8 cellular contexts compared by ENCODE assay signal in the genomic region with DNA sequence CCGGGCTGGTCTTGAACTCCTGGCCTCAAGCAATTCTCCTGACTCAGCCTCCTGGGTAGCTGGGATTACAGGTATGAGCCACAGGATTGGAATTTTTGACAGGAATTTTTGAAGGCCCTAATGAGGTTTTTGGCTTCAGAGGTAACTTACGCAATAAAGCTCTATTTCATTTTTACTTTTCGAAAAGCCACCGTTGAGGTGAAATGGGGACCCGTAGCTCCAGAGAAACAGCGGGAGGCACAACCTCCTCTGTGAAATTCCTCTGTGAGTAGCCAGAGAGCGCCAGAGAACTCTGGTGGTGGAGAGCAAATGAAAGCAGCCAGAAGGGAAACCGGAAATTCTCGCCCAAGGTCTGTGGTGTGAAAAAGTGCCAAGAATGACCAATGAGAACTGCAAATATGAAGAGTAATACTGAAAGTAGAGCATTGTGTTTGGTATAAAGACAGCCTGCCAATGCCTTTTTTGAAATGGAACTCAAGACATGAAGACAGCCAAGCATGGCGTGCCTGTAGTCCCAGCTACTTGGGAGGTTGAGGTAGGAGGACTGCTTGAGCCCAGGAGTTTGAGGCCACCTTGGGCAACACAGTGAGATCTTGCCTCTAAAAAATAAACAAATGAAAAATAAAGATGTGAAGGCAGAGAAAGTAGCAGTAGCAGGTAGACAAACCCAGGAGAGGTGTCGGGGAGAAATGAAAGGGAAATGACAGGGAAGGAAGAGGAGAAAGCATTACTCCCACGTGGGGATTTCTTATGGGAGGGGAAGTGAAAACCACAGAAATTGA. TPM values are rescaled to one million over a fixed set of nuclear protein-coding genes. Genes with fewer than 3 reads are reported as not detected.
DNase-seq lines count a peak whose midpoint lies in the region; ATAC-seq and TF ChIP-seq lines count a peak whose summit lies in the region.

No MANE protein-coding gene starts in this region.

- H3K36me3 Mint-ChIP-seq in Caco-2 (ENCODE audit: insufficient read depth, unreplicated experiment): no peaks in the 10 kb centered on the region
- peaks cover 8% of the 10 kb centered on the region for H3K36me3 Mint-ChIP-seq in activated naive CD4-positive, alpha-beta T cell treated with anti-CD3 and anti-CD28 coated beads, Interleukin-2, amount 10 ng/mL, durations not matched to agents 7 days and 5 days

- no TSS peak for BruUV-seq in Caco-2 (replicated peaks; lab: Mats Ljungman, UMichigan)

- peak; percentile 87 for ATAC-seq in GM19397 (IDR thresholded peaks at IDR 0.05; ENCODE audit: unreplicated experiment)
- ATAC-seq in HG03460 (IDR thresholded peaks at IDR 0.05; ENCODE audit: unreplicated experiment): peak; percentile 91
- ATAC-seq in left cardiac atrium: peak; percentile 88 to 91

- no peak overlapping the region for H3K4me3 Mint-ChIP-seq in Caco-2 (ENCODE audit: unreplicated experiment)
- H3K4me3 Mint-ChIP-seq in activated naive CD4-positive, alpha-beta T cell treated with anti-CD3 and anti-CD28 coated beads, Interleukin-2, amount 10 ng/mL, durations not matched to agents 7 days and 5 days: peak overlapping the region; percentile 72

- TF ChIP-seq CTCF in Caco-2 (IDR thresholded peaks at IDR 0.05; ENCODE audit: insufficient read depth in 1 of 2, low read depth in 1 of 2, low read length in 1 of 2, severe bottlenecking in 1 of 2, unreplicated experiment in 1 of 2): peak; percentile 37 to 67

- H3K4me1 Mint-ChIP-seq in Caco-2 (ENCODE audit: low read depth, unreplicated experiment): peaks cover 7% of the 10 kb centered on the region
- H3K4me1 Mint-ChIP-seq in activated naive CD4-positive, alpha-beta T cell treated with anti-CD3 and anti-CD28 coated beads, Interleukin-2, amount 10 ng/mL, durations not matched to agents 7 days and 5 days: peaks cover 78% of the 10 kb centered on the region

- H3K27ac Mint-ChIP-seq in Caco-2 (ENCODE audit: unreplicated experiment): peak overlapping the region; percentile 6
- H3K27ac Mint-ChIP-seq in activated naive CD4-positive, alpha-beta T cell treated with anti-CD3 and anti-CD28 coated beads, Interleukin-2, amount 10 ng/mL, durations not matched to agents 7 days and 5 days: peak overlapping the region; percentile 97

- no peaks in the 10 kb centered on the region for H3K27me3 ChIP-seq in Caco-2 (replicated peaks; ENCODE audit: control insufficient read depth, insufficient read depth, low read length)

- DNase-seq in Caco-2: peak; percentile 69 to 73
- DNase-seq in activated naive CD4-positive, alpha-beta T cell treated with anti-CD3 and anti-CD28 coated beads, Interleukin-2, amount 10 ng/mL, durations not matched to agents 7 days and 5 days: peak; percentile 87
- peak; percentile 66 for DNase-seq in left cardiac atrium
- peak; percentile 65 to 67 for DNase-seq in stimulated activated CD4-positive, alpha-beta T cell treated with anti-CD3 and anti-CD28 coated beads, Interleukin-15, amount 100 ng/mL, for 48 hours (ENCODE audit: low read depth in 2 of 2)
- no peak for DNase-seq in SHP77 treated with DMSO at 0.1 percent for 48 hours (lab: John Stamatoyannopoulos, UW)

- H3K4me3 ChIP-seq in Caco-2 (ENCODE audit: low read depth, low read length): no peak overlapping the region

- intact Hi-C loops in Caco-2 (cut with micrococcal nuclease; ENCODE audit: unreplicated experiment): loop anchor here (1.0 to 5.0 kb wide), 4 partner anchors 34 to 209 kb away; partner anchors contain the start of genes MND1 and TMEM131L
- intact Hi-C loops in left cardiac atrium (cut with DNase I): loop anchor here (1.0 to 10.0 kb wide), 2 partner anchors 141 to 142 kb away; no protein-coding TSS in a partner anchor

- H3K9me3 Mint-ChIP-seq in Caco-2 (ENCODE audit: unreplicated experiment): no peaks in the 10 kb centered on the region
- H3K9me3 Mint-ChIP-seq in activated naive CD4-positive, alpha-beta T cell treated with anti-CD3 and anti-CD28 coated beads, Interleukin-2, amount 10 ng/mL, durations not matched to agents 7 days and 5 days: no peaks in the 10 kb centered on the region

- POLR2A ChIA-PET in Caco-2 (lab: Charles Lee): no interaction called here

- CTCF ChIA-PET in Caco-2 (lab: Charles Lee): interaction anchor here (1.2 kb wide), 1 partner anchor 141 kb away, joined by 12 read pairs; no protein-coding TSS in a partner anchor
- CTCF ChIA-PET in activated naive CD4-positive, alpha-beta T cell treated with anti-CD3 and anti-CD28 coated beads, Interleukin-2, amount 10 ng/mL, durations not matched to agents 7 days and 5 days (lab: Charles Lee): interaction anchor here (0.6 to 6.3 kb wide), 37 partner anchors 9 to 517 kb away, joined by 3 to 67 read pairs (median 5); partner anchors contain the start of genes MND1 and TMEM131L

- H3K36me3 ChIP-seq in Caco-2 (ENCODE audit: control insufficient read depth, insufficient read depth, low read length): no peaks in the 10 kb centered on the region

- TF ChIP-seq POLR2A in Raji (IDR thresholded peaks at IDR 0.05; ENCODE audit: insufficient read depth, low read depth, low read length): peak; percentile 56

- no peaks in the 10 kb centered on the region; the same call in 1 of the 2 replicates for H3K4me1 ChIP-seq in Caco-2

- H3K9me3 ChIP-seq in Caco-2: no peaks in the 10 kb centered on the region

- no peaks in the 10 kb centered on the region for H3K27me3 Mint-ChIP-seq in Caco-2 (ENCODE audit: insufficient read depth, unreplicated experiment)
- H3K27me3 Mint-ChIP-seq in activated naive CD4-positive, alpha-beta T cell treated with anti-CD3 and anti-CD28 coated beads, Interleukin-2, amount 10 ng/mL, durations not matched to agents 7 days and 5 days: no peaks in the 10 kb centered on the region

RNA-seq across cellular contexts. Expression of gene TMEM131L, which starts 33.0 kb away (rescaled TPM):
- total RNA-seq in Caco-2 (2022) (20.8 and 20.9 TPM in 2 replicates), left cardiac atrium (10 to 100 TPM in 1 of 2 donors, 1 to 10 TPM in 1; 8.1 to 13.1 TPM)
